In genomic region chr7:74708569-74709275, GRCh38 we compare ENCODE assay signal across 25 cellular contexts. TPM values are rescaled to one million over a fixed set of nuclear protein-coding genes. Genes with fewer than 3 reads are reported as not detected.
DNase-seq lines count a peak whose midpoint lies in the region; ATAC-seq and TF ChIP-seq lines count a peak whose summit lies in the region.
"Had no signal": no experiment of that assay in that cellular context is flagged by ENCODE, and none has a peak within 500 bp of the region (broad histone marks: within the 10 kb centered on the region; RNA-seq: fewer than 3 reads in every experiment).

No MANE protein-coding gene starts in this region.

- H3K4me3 ChIP-seq in GM23338 (no peak overlapping the region), adipocyte (ENCODE audit: low read length) (no peak overlapping the region), neural progenitor cell (no peak overlapping the region), osteoblast (ENCODE audit: insufficient read depth, low read length) (no peak overlapping the region)
- H3K4me3 ChIP-seq: left ventricle myocardium inferior, pancreas, Peyer's patch, SJCRH30, thyroid gland had no signal

- H3K27me3 ChIP-seq in GM23338 (ENCODE audit: insufficient read depth) (no peaks in the 10 kb centered on the region), adipocyte (replicated peaks; ENCODE audit: control insufficient read depth, insufficient read depth, low read length) (no peaks in the 10 kb centered on the region), neural progenitor cell (no peaks in the 10 kb centered on the region), osteoblast (ENCODE audit: insufficient read depth, low read length) (no peaks in the 10 kb centered on the region)
- H3K27me3 ChIP-seq: pancreas, Peyer's patch, SJCRH30, thyroid gland had no signal

- 0 out of 2 replicates have a peak overlapping the region, but pooled peaks have one; percentile 1 for H3K27ac ChIP-seq in GM23338 (ENCODE audit: low read depth)
- peak overlapping the region; percentile 13 for H3K27ac ChIP-seq in neural progenitor cell
- no peak overlapping the region for H3K27ac ChIP-seq in osteoblast (ENCODE audit: low read depth, low read length)
- H3K27ac ChIP-seq: left ventricle myocardium inferior, pancreas, Peyer's patch, SJCRH30, thyroid gland had no signal

- H3K79me2 ChIP-seq in GM23338 (replicated peaks; ENCODE audit: insufficient read depth) (peaks cover 23% of the 10 kb centered on the region), neural progenitor cell (ENCODE audit: low read depth) (peaks cover 49% of the 10 kb centered on the region), osteoblast (ENCODE audit: insufficient read depth, low read length) (peaks cover 14% of the 10 kb centered on the region)

- TF ChIP-seq CTCF in GM23338 (conservative IDR thresholded peaks at IDR 0.05; ENCODE audit: low read depth in 2 of 2): no peak
- no peak for TF ChIP-seq CTCF in neural progenitor cell (IDR thresholded peaks at IDR 0.05)
- TF ChIP-seq CTCF in osteoblast (IDR thresholded peaks at IDR 0.05; ENCODE audit: extremely low read depth, low read depth, low read length): no peak

- H3K4me1 ChIP-seq in GM23338 (ENCODE audit: insufficient read depth) (no peaks in the 10 kb centered on the region), adipocyte (ENCODE audit: control insufficient read depth, insufficient read depth, low read length) (no peaks in the 10 kb centered on the region), neural progenitor cell (no peaks in the 10 kb centered on the region), osteoblast (ENCODE audit: insufficient read depth, low read length) (no peaks in the 10 kb centered on the region)
- H3K4me1 ChIP-seq: left ventricle myocardium inferior, pancreas, Peyer's patch, SJCRH30, thyroid gland had no signal

- H3K36me3 ChIP-seq in GM23338 (ENCODE audit: insufficient read depth) (peaks cover 79% of the 10 kb centered on the region), adipocyte (ENCODE audit: control insufficient read depth, insufficient read depth, low read length, severe bottlenecking) (peaks cover 98% of the 10 kb centered on the region), neural progenitor cell (peaks cover 51% of the 10 kb centered on the region), osteoblast (ENCODE audit: insufficient read depth, low read length) (peaks cover 90% of the 10 kb centered on the region)

- H3F3A ChIP-seq in GM23338 (replicated peaks; ENCODE audit: low read depth) (peaks cover 31% of the 10 kb centered on the region; the same call in 1 of the 2 replicates), neural progenitor cell (ENCODE audit: low read depth) (peaks cover 61% of the 10 kb centered on the region)

- H3K9me3 Mint-ChIP-seq in GM23338 (peaks cover 7% of the 10 kb centered on the region; the same call in 2 of the 3 replicates), neural progenitor cell (peaks cover 12% of the 10 kb centered on the region)

- no peak overlapping the region for H3K4me2 ChIP-seq in GM23338
- no peak overlapping the region for H3K4me2 ChIP-seq in neural progenitor cell
- H3K4me2 ChIP-seq in osteoblast (ENCODE audit: insufficient read depth, low read length): no peak overlapping the region

- no peak overlapping the region for H3K9ac ChIP-seq in adipocyte (ENCODE audit: low read length)
- no peak overlapping the region for H3K9ac ChIP-seq in neural progenitor cell

- H3K4me1 Mint-ChIP-seq in GM23338: no peaks in the 10 kb centered on the region
- no peaks in the 10 kb centered on the region for H3K4me1 Mint-ChIP-seq in neural progenitor cell
- H3K4me1 Mint-ChIP-seq: natural killer cell had no signal

- peaks cover 99% of the 10 kb centered on the region for H3K36me3 Mint-ChIP-seq in GM23338 (ENCODE audit: low read depth)
- H3K36me3 Mint-ChIP-seq in neural progenitor cell: peaks cover 56% of the 10 kb centered on the region

- H3K9me3 ChIP-seq in adipocyte (ENCODE audit: control insufficient read depth, low read length): peaks cover 10% of the 10 kb centered on the region
- no peaks in the 10 kb centered on the region for H3K9me3 ChIP-seq in neural progenitor cell (ENCODE audit: low read depth)
- H3K9me3 ChIP-seq in osteoblast (ENCODE audit: low read depth, low read length): peaks cover 2% of the 10 kb centered on the region
- H3K9me3 ChIP-seq: pancreas, SJCRH30, thyroid gland had no signal

- H4K20me1 ChIP-seq in GM23338 (replicated peaks; ENCODE audit: insufficient read depth) (peaks cover 17% of the 10 kb centered on the region; the same call in 1 of the 2 replicates), neural progenitor cell (ENCODE audit: low read depth) (peaks cover 11% of the 10 kb centered on the region), osteoblast (ENCODE audit: insufficient read depth, low read length) (peaks cover 7% of the 10 kb centered on the region)

- no peak overlapping the region for H3K4me3 Mint-ChIP-seq in GM23338
- no peak overlapping the region for H3K4me3 Mint-ChIP-seq in neural progenitor cell
- H3K4me3 Mint-ChIP-seq: activated naive CD4-positive, alpha-beta T cell treated with anti-CD3 and anti-CD28 coated beads for 36 hours; CD4-positive, CD25-positive, alpha-beta regulatory T cell; natural killer cell had no signal

- H3K27ac Mint-ChIP-seq in GM23338 (no peak overlapping the region), neural progenitor cell (no peak overlapping the region)
- H3K27ac Mint-ChIP-seq: activated naive CD4-positive, alpha-beta T cell treated with anti-CD3 and anti-CD28 coated beads for 36 hours; CD4-positive, CD25-positive, alpha-beta regulatory T cell had no signal

- no peaks in the 10 kb centered on the region for H3K9me2 ChIP-seq in GM23338 (ENCODE audit: insufficient read depth)

- no peak overlapping the region for H2AFZ ChIP-seq in GM23338
- no peak overlapping the region for H2AFZ ChIP-seq in neural progenitor cell (replicated peaks)
- no peak overlapping the region for H2AFZ ChIP-seq in osteoblast (ENCODE audit: low read length)

- ATAC-seq in GM23338 (no peak), GM18873 (IDR thresholded peaks at IDR 0.05; ENCODE audit: low FRiP score, unreplicated experiment) (no peak)
- ATAC-seq: natural killer cell, pancreas had no signal

- peaks cover 8% of the 10 kb centered on the region for H3K27me3 Mint-ChIP-seq in GM23338 (ENCODE audit: insufficient read depth, low read depth, poor library complexity)
- no peaks in the 10 kb centered on the region for H3K27me3 Mint-ChIP-seq in neural progenitor cell (ENCODE audit: insufficient read depth, low read depth)
- H3K27me3 Mint-ChIP-seq: CD4-positive, CD25-positive, alpha-beta regulatory T cell had no signal

- no peak for DNase-seq in GM23338 (ENCODE audit: low spot score)
- peak; percentile 15 for DNase-seq in adipocyte (ENCODE audit: low read depth)
- peak; percentile 3 for DNase-seq in fibroblast of gingiva (ENCODE audit: low read depth)
- no peak for DNase-seq in neural progenitor cell (ENCODE audit: low spot score)
- DNase-seq in osteoblast (ENCODE audit: insufficient read length, low spot score, missing footprints): no peak
- no peak for DNase-seq in NCI-H2171 (lab: John Stamatoyannopoulos, UW)
- DNase-seq in foreskin melanocyte: no peak
- DNase-seq: activated naive CD4-positive, alpha-beta T cell treated with anti-CD3 and anti-CD28 coated beads for 36 hours; activated T-cell treated with anti-CD3 and anti-CD28 coated beads, Interleukin-2, amount 50 U/mL, for 48 hours; CD4-positive, CD25-positive, alpha-beta regulatory T cell; DMS 273 treated with DMSO at 0.1 percent for 48 hours; hypothalamus; left ventricle myocardium inferior; natural killer cell; NCI-H1436; NCI-H524; pancreas; Peyer's patch; right cardiac atrium; SJCRH30; stimulated activated CD4-positive, alpha-beta T cell treated with anti-CD3 and anti-CD28 coated beads, Interleukin-12 subunit alpha, Interleukin-12 subunit beta, amount 100 ng/mL, for 4 hours; stimulated activated CD4-positive, alpha-beta T cell treated with anti-CD3 and anti-CD28 coated beads, Interleukin-4, amount 100 ng/mL, for 24 hours; stimulated activated naive CD4-positive, alpha-beta T cell treated with Interleukin-2 at 50 U/mL for 16 hours; thyroid gland had no signal

TF ChIP-seq in GM23338, 12 proteins besides CTCF, POLR2A, EP300 and RAD21:
- TF ChIP-seq EZH2phosphoT487 (IDR thresholded peaks at IDR 0.05; ENCODE audit: unreplicated experiment): no peak
- no peak for TF ChIP-seq CREB1 (CRISPR knock-in tag; IDR thresholded peaks at IDR 0.05; ENCODE audit: low read depth)
- no peak for TF ChIP-seq ZNF114 (CRISPR knock-in tag; IDR thresholded peaks at IDR 0.05)

RNA-seq across cellular contexts. Expression of gene GTF2I, which starts 51.2 kb away (rescaled TPM):
- 219 and 242 TPM in 2 replicates for total RNA-seq in GM23338 (2014; rRNA removed; shearing (Covaris generic))
- polyA plus RNA-seq in GM23338 (2016; fragmentation: Nextera tagmentation; extraction: Ambion mirVana): 184 and 204 TPM in 2 replicates
- total RNA-seq in neural progenitor cell (ENCODE audit: low replicate concordance) (256 and 310 TPM in 2 replicates), osteoblast (143 and 153 TPM in 2 replicates)

Comparison
In these comparisons a context has a peak if more than half of its experiments do, and no peak if none do; other contexts are left out.
1. DNase-seq: peak in adipocyte (single experiment) and fibroblast of gingiva (single experiment); none in GM23338 (single experiment), neural progenitor cell (single experiment), osteoblast (single experiment), NCI-H2171 (single experiment) and foreskin melanocyte (single experiment).